1 cellular context compared by ENCODE assay signal in the genomic region with DNA sequence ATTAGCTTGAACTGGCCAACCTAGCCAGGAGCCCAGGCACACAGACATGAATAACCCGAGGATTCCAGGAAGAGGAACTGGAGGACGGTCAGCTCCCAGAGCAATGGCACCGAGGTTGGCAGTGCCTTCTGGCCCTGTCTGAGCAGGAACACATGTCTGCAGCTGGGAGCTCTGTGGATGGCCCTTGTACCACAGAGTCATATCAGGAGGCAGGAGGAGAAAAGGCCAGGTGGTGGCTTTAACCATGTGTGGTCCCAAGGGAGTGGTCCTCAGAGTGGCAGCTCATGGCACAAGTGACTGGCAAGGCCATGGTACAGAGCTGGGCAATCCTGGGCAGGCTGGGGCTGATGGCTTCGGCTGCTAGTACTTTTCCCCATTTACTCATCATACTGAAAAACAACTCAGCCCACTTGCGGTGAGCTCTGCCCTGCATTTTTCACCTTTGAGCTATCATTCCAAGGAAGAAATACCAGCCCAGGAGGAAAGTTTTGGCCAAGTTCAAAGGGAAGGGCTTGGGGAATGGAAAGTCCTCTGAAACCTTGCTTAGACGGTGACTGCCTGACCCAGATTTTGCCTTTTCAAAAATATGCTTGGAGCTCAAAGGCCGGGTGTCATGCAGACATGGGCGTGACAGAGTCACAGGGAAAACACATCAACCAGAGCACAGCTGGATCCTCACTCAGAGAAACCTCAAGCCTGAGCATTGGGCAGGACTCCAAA.
TF ChIP-seq lines count a peak whose summit lies in the region.

No MANE protein-coding gene starts in this region.

TF ChIP-seq in HepG2, 621 proteins besides CTCF, POLR2A, EP300 and RAD21:
- TF ChIP-seq, protein P1, sequence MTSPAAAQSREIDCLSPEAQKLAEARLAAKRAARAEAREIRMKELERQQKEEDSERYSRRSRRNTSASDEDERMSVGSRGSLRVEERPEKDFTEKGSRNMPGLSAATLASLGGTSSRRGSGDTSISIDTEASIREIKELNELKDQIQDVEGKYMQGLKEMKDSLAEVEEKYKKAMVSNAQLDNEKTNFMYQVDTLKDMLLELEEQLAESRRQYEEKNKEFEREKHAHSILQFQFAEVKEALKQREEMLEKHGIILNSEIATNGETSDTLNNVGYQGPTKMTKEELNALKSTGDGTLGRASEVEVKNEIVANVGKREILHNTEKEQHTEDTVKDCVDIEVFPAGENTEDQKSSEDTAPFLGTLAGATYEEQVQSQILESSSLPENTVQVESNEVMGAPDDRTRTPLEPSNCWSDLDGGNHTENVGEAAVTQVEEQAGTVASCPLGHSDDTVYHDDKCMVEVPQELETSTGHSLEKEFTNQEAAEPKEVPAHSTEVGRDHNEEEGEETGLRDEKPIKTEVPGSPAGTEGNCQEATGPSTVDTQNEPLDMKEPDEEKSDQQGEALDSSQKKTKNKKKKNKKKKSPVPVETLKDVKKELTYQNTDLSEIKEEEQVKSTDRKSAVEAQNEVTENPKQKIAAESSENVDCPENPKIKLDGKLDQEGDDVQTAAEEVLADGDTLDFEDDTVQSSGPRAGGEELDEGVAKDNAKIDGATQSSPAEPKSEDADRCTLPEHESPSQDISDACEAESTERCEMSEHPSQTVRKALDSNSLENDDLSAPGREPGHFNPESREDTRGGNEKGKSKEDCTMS (CRISPR knock-in tag; conservative IDR thresholded peaks at IDR 0.05), result no peak
- TF ChIP-seq HNRNPUL1 (IDR thresholded peaks at IDR 0.05; ENCODE audit: low read depth, low read length) (no peak), ZNF333 (CRISPR knock-in tag; IDR thresholded peaks at IDR 0.05; ENCODE audit: borderline replicate concordance) (no peak), TOPORS (CRISPR knock-in tag; IDR thresholded peaks at IDR 0.05) (no peak), TMF1 (CRISPR knock-in tag; IDR thresholded peaks at IDR 0.05; ENCODE audit: low read depth) (no peak)
TF ChIP-seq in HepG2: peak in this region for 0.
